Comparison of ENCODE assay signal across 1 cellular context in the genomic region with DNA sequence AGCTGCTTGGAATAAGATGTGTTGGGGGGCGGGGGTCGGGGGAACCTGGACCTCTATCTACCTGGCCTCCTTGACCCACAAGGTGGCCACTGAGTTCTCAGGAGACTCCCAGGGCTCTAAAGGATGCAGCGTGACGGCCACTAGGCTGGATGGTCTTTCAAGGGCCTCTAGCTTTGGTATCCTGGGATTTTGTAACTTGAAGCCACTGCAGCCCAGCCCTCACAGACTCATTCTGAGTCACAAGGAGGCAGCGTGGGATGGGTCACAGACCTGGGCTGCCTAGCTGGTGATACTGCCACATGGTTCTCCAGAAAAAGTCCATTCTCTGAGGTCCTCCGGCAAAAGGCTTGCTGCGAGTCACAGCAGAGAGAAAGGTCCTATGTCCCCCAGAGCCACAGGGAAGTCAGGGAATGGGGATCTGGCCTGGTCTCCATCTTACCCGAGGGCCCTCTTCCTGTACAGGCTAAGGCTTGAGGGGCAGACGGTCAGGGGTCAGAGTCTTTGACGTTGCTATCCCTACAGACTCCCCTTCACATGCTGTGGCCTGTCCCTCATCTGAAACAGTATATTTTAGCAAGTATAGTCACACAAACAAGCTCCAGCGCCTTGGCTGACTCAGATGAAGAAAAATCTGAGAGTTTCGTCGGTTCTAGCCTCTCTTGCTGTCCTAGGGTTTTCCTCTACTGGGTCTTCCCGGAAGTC.
TF ChIP-seq lines count a peak whose summit lies in the region.

No MANE protein-coding gene starts in this region.

TF ChIP-seq in GM23338, 12 proteins besides CTCF, POLR2A, EP300 and RAD21 (continued from another document):
- TF ChIP-seq, protein P1, sequence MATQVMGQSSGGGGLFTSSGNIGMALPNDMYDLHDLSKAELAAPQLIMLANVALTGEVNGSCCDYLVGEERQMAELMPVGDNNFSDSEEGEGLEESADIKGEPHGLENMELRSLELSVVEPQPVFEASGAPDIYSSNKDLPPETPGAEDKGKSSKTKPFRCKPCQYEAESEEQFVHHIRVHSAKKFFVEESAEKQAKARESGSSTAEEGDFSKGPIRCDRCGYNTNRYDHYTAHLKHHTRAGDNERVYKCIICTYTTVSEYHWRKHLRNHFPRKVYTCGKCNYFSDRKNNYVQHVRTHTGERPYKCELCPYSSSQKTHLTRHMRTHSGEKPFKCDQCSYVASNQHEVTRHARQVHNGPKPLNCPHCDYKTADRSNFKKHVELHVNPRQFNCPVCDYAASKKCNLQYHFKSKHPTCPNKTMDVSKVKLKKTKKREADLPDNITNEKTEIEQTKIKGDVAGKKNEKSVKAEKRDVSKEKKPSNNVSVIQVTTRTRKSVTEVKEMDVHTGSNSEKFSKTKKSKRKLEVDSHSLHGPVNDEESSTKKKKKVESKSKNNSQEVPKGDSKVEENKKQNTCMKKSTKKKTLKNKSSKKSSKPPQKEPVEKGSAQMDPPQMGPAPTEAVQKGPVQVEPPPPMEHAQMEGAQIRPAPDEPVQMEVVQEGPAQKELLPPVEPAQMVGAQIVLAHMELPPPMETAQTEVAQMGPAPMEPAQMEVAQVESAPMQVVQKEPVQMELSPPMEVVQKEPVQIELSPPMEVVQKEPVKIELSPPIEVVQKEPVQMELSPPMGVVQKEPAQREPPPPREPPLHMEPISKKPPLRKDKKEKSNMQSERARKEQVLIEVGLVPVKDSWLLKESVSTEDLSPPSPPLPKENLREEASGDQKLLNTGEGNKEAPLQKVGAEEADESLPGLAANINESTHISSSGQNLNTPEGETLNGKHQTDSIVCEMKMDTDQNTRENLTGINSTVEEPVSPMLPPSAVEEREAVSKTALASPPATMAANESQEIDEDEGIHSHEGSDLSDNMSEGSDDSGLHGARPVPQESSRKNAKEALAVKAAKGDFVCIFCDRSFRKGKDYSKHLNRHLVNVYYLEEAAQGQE (IDR thresholded peaks at IDR 0.05; ENCODE audit: unreplicated experiment): no peak
- no peak for TF ChIP-seq STAT1 (IDR thresholded peaks at IDR 0.05; ENCODE audit: unreplicated experiment)
- no peak for TF ChIP-seq CREB1 (CRISPR knock-in tag; IDR thresholded peaks at IDR 0.05; ENCODE audit: low read depth)
- TF ChIP-seq EZH2phosphoT487 (IDR thresholded peaks at IDR 0.05; ENCODE audit: unreplicated experiment): no peak
- no peak for TF ChIP-seq NANOG (IDR thresholded peaks at IDR 0.05; ENCODE audit: borderline replicate concordance)
- no peak for TF ChIP-seq JUNB (IDR thresholded peaks at IDR 0.05; ENCODE audit: unreplicated experiment)
- no peak for TF ChIP-seq ZNF331 (CRISPR knock-in tag; IDR thresholded peaks at IDR 0.05; ENCODE audit: low read depth)
